Comparison of ENCODE assay signal across 14 cellular contexts in genomic region chr2:120691410-120691809, GRCh38. TPM values are rescaled to one million over a fixed set of nuclear protein-coding genes. Genes with fewer than 3 reads are reported as not detected.
DNase-seq lines count a peak whose midpoint lies in the region; FAIRE-seq and TF ChIP-seq lines count a peak whose summit lies in the region.
"Had no signal": no experiment of that assay in that cellular context is flagged by ENCODE, and none has a peak within 500 bp of the region (broad histone marks: within the 10 kb centered on the region; RNA-seq: fewer than 3 reads in every experiment).

No MANE protein-coding gene starts in this region.

- H3K27ac ChIP-seq in kidney (ENCODE audit: low read depth in 2 of 2, low read length in 2 of 2): no peak overlapping the region

- intact Hi-C loops in kidney (cut with DNase I): no loop called here

- no peak for FAIRE-seq in kidney (lab: Jason Lieb, UNC)
- FAIRE-seq: H54, RCC 7860 had no signal

- no peaks in the 10 kb centered on the region for H3K36me3 ChIP-seq in kidney (ENCODE audit: control insufficient read depth in 1 of 2, insufficient read depth in 2 of 2, low read length in 2 of 2)

- H3K4me1 ChIP-seq in kidney (ENCODE audit: control insufficient read depth in 1 of 2, insufficient read depth in 1 of 2, low read depth in 1 of 2, low read length in 2 of 2): no peaks in the 10 kb centered on the region

- no peak overlapping the region for H3K4me3 ChIP-seq in kidney (ENCODE audit: low read length in 2 of 2)

- TF ChIP-seq CTCF in kidney (IDR thresholded peaks at IDR 0.05; ENCODE audit: borderline replicate concordance, extremely low read depth, insufficient read depth): no peak

- no peaks in the 10 kb centered on the region for H3K9me3 ChIP-seq in kidney (ENCODE audit: control insufficient read depth in 1 of 2, low read length in 2 of 2)

- no peak overlapping the region for H3K9ac ChIP-seq in kidney (ENCODE audit: low read length in 2 of 2)

- peak; percentile 53 for DNase-seq in DMS79 (lab: John Stamatoyannopoulos, UW)
- DNase-seq in NCI-H1105 treated with DMSO at 0.1 percent for 48 hours (lab: John Stamatoyannopoulos, UW): peak; percentile 12
- DNase-seq in NCI-H510A treated with DMSO at 0.1 percent for 48 hours (lab: John Stamatoyannopoulos, UW): peak; percentile 24
- peak; percentile 25 for DNase-seq in kidney
- DNase-seq in activated CD4-positive, alpha-beta T cell treated with anti-CD3 and anti-CD28 coated beads for 1 hour: no peak
- DNase-seq in amygdala (lab: John Stamatoyannopoulos, UW): no peak
- no peak for DNase-seq in cerebellar nuclear complex (lab: John Stamatoyannopoulos, UW)
- DNase-seq: C1 segment of cervical spinal cord, COR-L47, Kasumi-1, MM.1S, NCI-H1930 had no signal

RNA-seq across cellular contexts. Expression of gene GLI2, which starts 44.3 kb away (rescaled TPM):
- total RNA-seq in kidney: 3.7 TPM
- 0.32 TPM for polyA plus RNA-seq in kidney (ENCODE audit: insufficient read depth, low read depth, low replicate concordance)

Comparison
In these comparisons a context has a peak if more than half of its experiments do, and no peak if none do; other contexts are left out.
1. DNase-seq: peak in DMS79 (single experiment), NCI-H1105 treated with DMSO at 0.1 percent for 48 hours (single experiment), NCI-H510A treated with DMSO at 0.1 percent for 48 hours (single experiment) and kidney (single experiment); none in activated CD4-positive, alpha-beta T cell treated with anti-CD3 and anti-CD28 coated beads for 1 hour (single experiment), amygdala (0 of 56) and cerebellar nuclear complex (0 of 2).